Comparison of ENCODE assay signal across 7 cellular contexts in the genomic region with DNA sequence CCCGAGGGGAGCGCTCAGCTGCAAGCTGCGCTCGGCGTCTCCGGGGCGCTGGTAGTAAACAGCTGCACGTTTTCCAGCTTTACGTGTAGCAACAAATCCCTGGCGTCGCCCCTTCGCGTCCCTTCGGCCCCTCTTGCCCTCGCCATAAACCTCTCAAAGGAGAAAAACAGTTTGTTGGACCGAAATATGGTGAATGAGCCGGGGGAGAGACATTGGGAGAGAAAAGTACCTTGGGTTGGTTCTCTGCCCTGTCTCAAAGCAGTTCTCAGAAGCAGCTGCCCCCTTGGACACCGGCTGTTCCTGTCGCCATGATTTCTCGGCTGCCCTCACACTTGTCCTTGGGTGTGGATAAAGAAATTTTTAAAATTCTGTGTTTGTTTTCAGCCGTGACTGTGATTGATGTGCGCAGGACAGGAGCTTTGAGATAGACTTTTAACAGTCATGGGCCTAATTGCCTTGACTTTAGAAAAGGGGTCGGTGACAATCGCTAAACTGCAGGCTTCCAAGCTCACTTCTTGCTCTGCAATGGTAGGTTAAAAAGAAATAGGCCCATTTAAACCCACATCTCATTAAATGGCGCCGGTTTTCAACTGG. TPM values are rescaled to one million over a fixed set of nuclear protein-coding genes. Genes with fewer than 3 reads are reported as not detected.
A peak's percentile ranks its signal among the peaks of the same experiment; 100 is the strongest.
DNase-seq lines count a peak whose midpoint lies in the region; ATAC-seq, FAIRE-seq and TF ChIP-seq lines count a peak whose summit lies in the region.

No MANE protein-coding gene starts in this region.

- no peaks in the 10 kb centered on the region for H3K9me3 ChIP-seq in GM23248 (ENCODE audit: low read depth)
- H3K9me3 ChIP-seq in OCI-LY3 (ENCODE audit: insufficient read depth, low read length): no peaks in the 10 kb centered on the region
- H3K9me3 ChIP-seq in endothelial cell of umbilical vein (replicated peaks; ENCODE audit: control insufficient read depth, insufficient read depth, low read length): no peaks in the 10 kb centered on the region
- no peaks in the 10 kb centered on the region for H3K9me3 ChIP-seq in neutrophil

- no peak for TF ChIP-seq POLR2A in endothelial cell of umbilical vein (IDR thresholded peaks at IDR 0.05; ENCODE audit: low read depth, low read length)

- 9 to 11% methylated on average over 15 to 22 of the region's 26 CpGs for WGBS in GM23248 (ENCODE audit: low coverage in 1 of 2, low lambda C conversion rate in 2 of 2, missing lambda C conversion rate in 2 of 2), 2 experiments

- H2AFZ ChIP-seq in GM23248 (peak overlapping the region; percentile 96), OCI-LY3 (ENCODE audit: low read depth, low read length) (no peak overlapping the region), endothelial cell of umbilical vein (ENCODE audit: low read depth, low read length) (peak overlapping the region; percentile 99)

- no peaks in the 10 kb centered on the region for H3K9me2 ChIP-seq in GM23248 (ENCODE audit: insufficient read depth)

- H3K79me2 ChIP-seq in GM23248 (ENCODE audit: insufficient read depth) (peaks cover 52% of the 10 kb centered on the region), OCI-LY3 (ENCODE audit: low read length) (peaks cover 57% of the 10 kb centered on the region), endothelial cell of umbilical vein (ENCODE audit: control insufficient read depth, insufficient read depth, low read length) (peaks cover 55% of the 10 kb centered on the region)

- H4K20me1 ChIP-seq in GM23248 (ENCODE audit: insufficient read depth): no peaks in the 10 kb centered on the region
- H4K20me1 ChIP-seq in OCI-LY3 (ENCODE audit: insufficient read depth, low read length): peaks cover 37% of the 10 kb centered on the region
- no peaks in the 10 kb centered on the region for H4K20me1 ChIP-seq in endothelial cell of umbilical vein (replicated peaks; ENCODE audit: control insufficient read depth, extremely low read depth, insufficient read depth, low read length)

- H3K4me1 ChIP-seq in GM23248 (ENCODE audit: insufficient read depth): peaks cover 6% of the 10 kb centered on the region; the same call in 1 of the 2 replicates
- H3K4me1 ChIP-seq in OCI-LY3 (ENCODE audit: low read length): peaks cover 8% of the 10 kb centered on the region
- peaks cover 26% of the 10 kb centered on the region for H3K4me1 ChIP-seq in endothelial cell of umbilical vein (ENCODE audit: control insufficient read depth, extremely low read depth, insufficient read depth, low read length)
- peaks cover 32 to 40% of the 10 kb centered on the region in 2 experiments for H3K4me1 ChIP-seq in neutrophil (ENCODE audit: control insufficient read depth in 1 of 2, insufficient read depth in 1 of 2, low read depth in 1 of 2, low read length in 1 of 2)

- H3K9ac ChIP-seq in GM23248: peak overlapping the region; percentile 89
- peak overlapping the region; percentile 80 for H3K9ac ChIP-seq in OCI-LY3 (ENCODE audit: low read length)
- peak overlapping the region; percentile 81 for H3K9ac ChIP-seq in endothelial cell of umbilical vein (replicated peaks; ENCODE audit: extremely low read depth, insufficient read depth, low read length)

- POLR2A ChIA-PET in endothelial cell of umbilical vein (lab: Charles Lee): interaction anchor here (1.2 to 1.5 kb wide), 2 partner anchors 40 to 192 kb away, joined by 3 read pairs; a partner anchor contains a TSS

- no peak for ATAC-seq in HG03439 (IDR thresholded peaks at IDR 0.05; ENCODE audit: unreplicated experiment)

- DNase-seq in GM23248 (no peak), endothelial cell of umbilical vein (ENCODE audit: low read depth, low spot score) (peak; percentile 54), ureter (ENCODE audit: low spot score) (no peak)
- DNase-seq in activated CD4-positive, CD25-positive, alpha-beta regulatory T cell (lab: John Stamatoyannopoulos, UW): no peak

- no peaks in the 10 kb centered on the region for H3K9me1 ChIP-seq in endothelial cell of umbilical vein (replicated peaks; ENCODE audit: control insufficient read depth, extremely low read depth, insufficient read depth, low read length)

- peak overlapping the region; percentile 95 for H3K4me3 ChIP-seq in GM23248
- H3K4me3 ChIP-seq in OCI-LY3 (ENCODE audit: low read length): peak overlapping the region; percentile 85
- H3K4me3 ChIP-seq in endothelial cell of umbilical vein (replicated peaks in 1 of 3; ENCODE audit: insufficient read depth in 1 of 3, low read depth in 1 of 3, low read length in 3 of 3): peak overlapping the region; percentile 92 to 94 (median 94)
- H3K4me3 ChIP-seq in neutrophil (ENCODE audit: low read depth in 1 of 2, low read length in 1 of 2): peak overlapping the region; percentile 73 to 90

- no peaks in the 10 kb centered on the region for H3K36me3 ChIP-seq in GM23248 (ENCODE audit: low read depth)
- no peaks in the 10 kb centered on the region for H3K36me3 ChIP-seq in OCI-LY3 (replicated peaks; ENCODE audit: low read depth, low read length)
- H3K36me3 ChIP-seq in endothelial cell of umbilical vein (ENCODE audit: control insufficient read depth in 2 of 2, extremely low read depth in 1 of 2, insufficient read depth in 2 of 2, low read length in 2 of 2): no peaks in the 10 kb centered on the region
- H3K36me3 ChIP-seq in neutrophil: no peaks in the 10 kb centered on the region

- CTCF ChIA-PET in endothelial cell of umbilical vein (lab: Charles Lee): interaction anchor here (0.9 to 3.5 kb wide), 14 partner anchors 17 to 807 kb away, joined by 3 to 24 read pairs (median 4); a partner anchor contains a TSS

- H3K4me2 ChIP-seq in GM23248 (ENCODE audit: unreplicated experiment) (peak overlapping the region; percentile 90), OCI-LY3 (ENCODE audit: low read length) (peak overlapping the region; percentile 93), endothelial cell of umbilical vein (ENCODE audit: insufficient read depth, low read length) (peak overlapping the region; percentile 96)

- FAIRE-seq in endothelial cell of umbilical vein (lab: Jason Lieb, UNC): no peak

- BruUV-seq in endothelial cell of umbilical vein (replicated peaks; lab: Mats Ljungman, UMichigan): no TSS peak

- H3K27me3 ChIP-seq in GM23248 (replicated peaks; ENCODE audit: insufficient read depth) (no peaks in the 10 kb centered on the region), OCI-LY3 (ENCODE audit: low read depth, low read length) (no peaks in the 10 kb centered on the region), endothelial cell of umbilical vein (ENCODE audit: control insufficient read depth in 2 of 2, insufficient read depth in 2 of 2, low read length in 2 of 2) (peaks cover 0 to 3% of the 10 kb centered on the region in 2 experiments), neutrophil (peaks cover 28% of the 10 kb centered on the region)

- intact Hi-C loops in endothelial cell of umbilical vein (cut with micrococcal nuclease): loop anchor here (1.0 to 2.0 kb wide), 2 partner anchors 31 to 40 kb away; no protein-coding TSS in a partner anchor

- H3F3A ChIP-seq in GM23248 (ENCODE audit: insufficient read depth): no peaks in the 10 kb centered on the region

- dilution Hi-C loops in endothelial cell of umbilical vein (cut with MboI; ENCODE audit: extremely low pct_ligation_motif_present, low sequenced_read_pairs): no loop called here

- H3K27ac ChIP-seq in GM23248: peak overlapping the region; percentile 70
- no peak overlapping the region for H3K27ac ChIP-seq in OCI-LY3 (ENCODE audit: low read length)
- peak overlapping the region; percentile 75 for H3K27ac ChIP-seq in endothelial cell of umbilical vein (ENCODE audit: insufficient read depth, low read depth, low read length)
- H3K27ac ChIP-seq in neutrophil: peak overlapping the region; percentile 66

- no peak for TF ChIP-seq CTCF in OCI-LY3 (IDR thresholded peaks at IDR 0.05; ENCODE audit: low read depth, low read length)
- no peak for TF ChIP-seq CTCF in endothelial cell of umbilical vein (IDR thresholded peaks at IDR 0.05; ENCODE audit: extremely low read depth in 1 of 2, insufficient read depth in 1 of 2, low read depth in 1 of 2, low read length in 2 of 2)
- no peak for TF ChIP-seq CTCF in neutrophil (IDR thresholded peaks at IDR 0.05)

- in situ Hi-C loops in GM23248 (cut with MboI): no loop called here

TF ChIP-seq in endothelial cell of umbilical vein, 7 proteins besides CTCF, POLR2A, EP300 and RAD21 (continues in another document):
- TF ChIP-seq EZH2 (IDR thresholded peaks at IDR 0.05; ENCODE audit: borderline replicate concordance, low read depth, low read length, severe bottlenecking): no peak
- TF ChIP-seq MYC (IDR thresholded peaks at IDR 0.05; ENCODE audit: low read depth, low read length): no peak
- no peak for TF ChIP-seq GATA2 (IDR thresholded peaks at IDR 0.05; ENCODE audit: insufficient read depth, insufficient read length, low read depth, low read length)
- no peak for TF ChIP-seq POLR2AphosphoS5 (IDR thresholded peaks at IDR 0.05; ENCODE audit: insufficient read depth, low read depth, low read length)
- TF ChIP-seq JUN (IDR thresholded peaks at IDR 0.05; ENCODE audit: borderline replicate concordance, insufficient read depth, insufficient read length, low read depth): no peak

RNA-seq across cellular contexts. Expression of a gene that starts 0.8 kb away (rescaled TPM):
- 4.0 and 7.8 TPM in 2 replicates for total RNA-seq in GM23248 (2014; rRNA removed; shearing (Covaris generic))
- polyA plus RNA-seq in GM23248 (2016; fragmentation: Nextera tagmentation; extraction: Ambion mirVana): 6.9 and 7.7 TPM in 2 replicates
- 12.1 and 13.2 TPM in 2 replicates for total RNA-seq in endothelial cell of umbilical vein
- polyA plus RNA-seq in endothelial cell of umbilical vein: 9.0 and 12.9 TPM in 2 replicates
- 13.3 and 15.1 TPM in 2 replicates for polyA plus RNA-seq in endothelial cell of umbilical vein (2011; cell fraction: cytosol; rRNA removed)
- polyA plus RNA-seq in endothelial cell of umbilical vein (2011; cell fraction: nucleus; rRNA removed): 12.4 and 16.0 TPM in 2 replicates
- 12.5 and 19.1 TPM in 2 replicates for polyA plus RNA-seq in endothelial cell of umbilical vein (2012)
- 12.8 and 15.1 TPM in 2 replicates for polyA minus RNA-seq in endothelial cell of umbilical vein
- polyA minus RNA-seq in endothelial cell of umbilical vein (2011; cell fraction: cytosol; rRNA and poly(A)+ RNA removed): 11.8 TPM
- polyA minus RNA-seq in endothelial cell of umbilical vein (2011; cell fraction: nucleus; rRNA and poly(A)+ RNA removed): 17.2 and 19.3 TPM in 2 replicates
- 35.1 TPM for total RNA-seq in ureter

RNA-seq across cellular contexts. Expression of a gene that starts 52.5 kb away (rescaled TPM):
- total RNA-seq in GM23248 (2014; rRNA removed; shearing (Covaris generic)): 58.4 and 62.8 TPM in 2 replicates
- polyA plus RNA-seq in GM23248 (2016; fragmentation: Nextera tagmentation; extraction: Ambion mirVana): 80.4 and 83.2 TPM in 2 replicates
- 38.1 and 42.3 TPM in 2 replicates for total RNA-seq in endothelial cell of umbilical vein
- polyA plus RNA-seq in endothelial cell of umbilical vein: 19.7 and 20.6 TPM in 2 replicates
- polyA plus RNA-seq in endothelial cell of umbilical vein (2011; cell fraction: cytosol; rRNA removed): 22.7 and 27.1 TPM in 2 replicates
- 17.0 and 21.4 TPM in 2 replicates for polyA plus RNA-seq in endothelial cell of umbilical vein (2011; cell fraction: nucleus; rRNA removed)
- 24.7 and 26.1 TPM in 2 replicates for polyA plus RNA-seq in endothelial cell of umbilical vein (2012)
- polyA minus RNA-seq in endothelial cell of umbilical vein: 20.0 and 25.1 TPM in 2 replicates
- 21.2 TPM for polyA minus RNA-seq in endothelial cell of umbilical vein (2011; cell fraction: cytosol; rRNA and poly(A)+ RNA removed)
- polyA minus RNA-seq in endothelial cell of umbilical vein (2011; cell fraction: nucleus; rRNA and poly(A)+ RNA removed): 13.6 and 19.5 TPM in 2 replicates
- total RNA-seq in ureter: 81.6 TPM
